In the genomic region with DNA sequence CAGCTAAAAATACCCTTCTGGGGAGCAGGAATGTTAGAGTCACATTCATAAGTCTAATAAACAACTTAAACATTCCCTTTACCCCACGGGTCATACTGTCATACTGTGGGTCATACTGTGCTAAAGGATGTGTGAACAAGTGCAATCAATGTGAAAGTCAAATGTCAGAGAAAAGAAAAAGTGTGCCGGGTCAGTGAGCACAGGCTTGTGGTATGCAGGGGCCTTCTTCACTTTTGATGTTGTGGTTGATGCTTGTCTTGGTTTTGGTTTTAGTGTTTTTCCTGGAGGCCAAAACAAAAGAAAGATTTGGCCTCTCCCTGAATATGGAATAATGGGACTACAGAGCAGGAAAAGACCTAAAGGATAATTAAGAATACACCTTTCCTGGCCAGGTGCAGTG, we compare ENCODE assay signal across 12 cellular contexts.
DNase-seq lines count a peak whose midpoint lies in the region; ATAC-seq lines count a peak whose summit lies in the region.
"Had no signal": no experiment of that assay in that cellular context is flagged by ENCODE, and none has a peak within 500 bp of the region (broad histone marks: within the 10 kb centered on the region; RNA-seq: fewer than 3 reads in every experiment).

No MANE protein-coding gene starts in this region.

- ATAC-seq in GM19035 (IDR thresholded peaks at IDR 0.05; ENCODE audit: unreplicated experiment), result peak; percentile 89
- peak; percentile 99 for ATAC-seq in HG02623 (IDR thresholded peaks at IDR 0.05; ENCODE audit: unreplicated experiment)
- ATAC-seq in HG03457 (IDR thresholded peaks at IDR 0.05; ENCODE audit: unreplicated experiment), result peak; percentile 96
- ATAC-seq: activated CD8-positive, alpha-beta memory T cell treated with anti-CD3 and anti-CD28 coated beads, Interleukin-2, amount 10 ng/mL, durations not matched to agents 7 days and 5 days had no signal

- DNase-seq in DMS79 (lab: John Stamatoyannopoulos, UW), result peak; percentile 45
- DNase-seq in medulla oblongata (ENCODE audit: extremely low spot score), result no peak
- DNase-seq in activated effector memory CD4-positive, alpha-beta T cell treated with Interleukin-2 at 50 U/mL for 16 hours, result no peak
- no peak for DNase-seq in DMS153 treated with DMSO at 0.1 percent for 48 hours (lab: John Stamatoyannopoulos, UW; ENCODE audit: unreplicated experiment)
- no peak for DNase-seq in activated T-cell treated with anti-CD3 and anti-CD28 coated beads, Interleukin-2, amount 50 U/mL, for 48 hours
- DNase-seq: activated CD8-positive, alpha-beta memory T cell treated with anti-CD3 and anti-CD28 coated beads, Interleukin-2, amount 10 ng/mL, durations not matched to agents 7 days and 5 days; caudate nucleus; NCI-H345; SK-N-SH had no signal
